5 cellular contexts compared by ENCODE assay signal in genomic region chr7:2269054-2269453, GRCh38. TPM values are rescaled to one million over a fixed set of nuclear protein-coding genes. Genes with fewer than 3 reads are reported as not detected.
DNase-seq lines count a peak whose midpoint lies in the region; ATAC-seq and TF ChIP-seq lines count a peak whose summit lies in the region.
"Not testable (repeated sequence)": the region's sequence is repeated elsewhere in the genome, so short reads cannot be mapped to it uniquely, and the experiment has no call there.

No MANE protein-coding gene starts in this region.

- not testable (repeated sequence) for H3K27ac Mint-ChIP-seq in GM23338
- peak overlapping the region; percentile 78 for H3K27ac Mint-ChIP-seq in neural crest cell (ENCODE audit: unreplicated experiment)

- not testable (repeated sequence) for H3K27me3 ChIP-seq in GM23338 (ENCODE audit: insufficient read depth); PC-9 (ENCODE audit: insufficient read depth, low read depth); WERI-Rb-1 (ENCODE audit: insufficient read depth, low read depth, severe bottlenecking)

- TF ChIP-seq CTCF in GM23338 (conservative IDR thresholded peaks at IDR 0.05; ENCODE audit: low read depth in 2 of 2); PC-9 (conservative IDR thresholded peaks at IDR 0.05); WERI-Rb-1 (IDR thresholded peaks at IDR 0.05; ENCODE audit: low read depth, low read length); neural crest cell (conservative IDR thresholded peaks at IDR 0.05): not testable (repeated sequence)

- H3K27ac ChIP-seq in GM23338 (ENCODE audit: low read depth) (peak overlapping the region; percentile 81; the same call in 1 of the 2 replicates), PC-9 (peak overlapping the region; percentile 78; the same call in 1 of the 2 replicates), WERI-Rb-1 (peak overlapping the region; percentile 73), epithelial cell of prostate (peak overlapping the region; percentile 17)

- H3K4me1 Mint-ChIP-seq in GM23338, result not testable (repeated sequence)
- peaks cover 14% of the 10 kb centered on the region for H3K4me1 Mint-ChIP-seq in neural crest cell

- not testable (repeated sequence) for H3K9me2 ChIP-seq in GM23338 (ENCODE audit: insufficient read depth); PC-9 (ENCODE audit: insufficient read depth)

- H3K9me3 Mint-ChIP-seq in GM23338, result peaks cover 11% of the 10 kb centered on the region
- H3K9me3 Mint-ChIP-seq in neural crest cell, result not testable (repeated sequence)

- not testable (repeated sequence) for H3K36me3 ChIP-seq in GM23338 (ENCODE audit: insufficient read depth); PC-9 (ENCODE audit: low read depth)
- peaks cover 14% of the 10 kb centered on the region for H3K36me3 ChIP-seq in WERI-Rb-1

- BruUV-seq in PC-9 (replicated peaks; lab: Mats Ljungman, UMichigan), result not testable (repeated sequence)

- H4K20me1 ChIP-seq in GM23338 (replicated peaks; ENCODE audit: insufficient read depth); PC-9 (ENCODE audit: insufficient read depth): not testable (repeated sequence)

- H3K9me3 ChIP-seq in PC-9 (ENCODE audit: insufficient read depth, low read depth); WERI-Rb-1 (ENCODE audit: severe bottlenecking): not testable (repeated sequence)

- not testable (repeated sequence) for H3K4me3 ChIP-seq in GM23338; PC-9; WERI-Rb-1 (ENCODE audit: low read depth, low read length)

- peaks cover 14% of the 10 kb centered on the region; the same call in 1 of the 2 replicates for H3K4me1 ChIP-seq in GM23338 (ENCODE audit: insufficient read depth)
- peaks cover 41% of the 10 kb centered on the region for H3K4me1 ChIP-seq in PC-9 (replicated peaks; ENCODE audit: insufficient read depth)

- POLR2A ChIA-PET in PC-9 (lab: Charles Lee; ENCODE audit: unreplicated experiment), result not testable (repeated sequence)

- not testable (repeated sequence) for H3F3A ChIP-seq in GM23338 (replicated peaks; ENCODE audit: low read depth)
- H3F3A ChIP-seq in PC-9 (ENCODE audit: insufficient read depth, low read depth), result peaks cover 38% of the 10 kb centered on the region

- CTCF ChIA-PET in PC-9 (lab: Charles Lee), result interaction anchor here (0.6 kb wide), 1 partner anchor 45 kb away, joined by 4 read pairs; no protein-coding TSS in a partner anchor

- H3K79me2 ChIP-seq in GM23338 (replicated peaks; ENCODE audit: insufficient read depth); PC-9 (ENCODE audit: low read depth): not testable (repeated sequence)

- H3K4me3 Mint-ChIP-seq in GM23338, result not testable (repeated sequence)
- H3K4me3 Mint-ChIP-seq in neural crest cell, result peak overlapping the region; percentile 38

- H3K27me3 Mint-ChIP-seq in GM23338 (ENCODE audit: insufficient read depth, low read depth, poor library complexity); neural crest cell (ENCODE audit: low read depth): not testable (repeated sequence)

- intact Hi-C loops in PC-9 (cut with micrococcal nuclease; ENCODE audit: unreplicated experiment), result not testable (repeated sequence)

- DNase-seq in GM23338 (ENCODE audit: low spot score); WERI-Rb-1; epithelial cell of prostate (ENCODE audit: low read depth, low spot score); neural crest cell (ENCODE audit: low read depth, low spot score): not testable (repeated sequence)
- DNase-seq in PC-9, result peak in 1 of 2 experiments; percentile 44

- H3K4me2 ChIP-seq in GM23338, PC-9: not testable (repeated sequence)

- H3K36me3 Mint-ChIP-seq in GM23338 (ENCODE audit: low read depth) (peaks cover 38% of the 10 kb centered on the region), neural crest cell (ENCODE audit: low read depth) (peaks cover 13% of the 10 kb centered on the region)

- not testable (repeated sequence) for ATAC-seq in GM23338

- H2AFZ ChIP-seq in GM23338, PC-9: not testable (repeated sequence)

RNA-seq across cellular contexts. Expression of gene NUDT1, which starts 27.0 kb away (rescaled TPM):
- total RNA-seq in GM23338 (2014; rRNA removed; shearing (Covaris generic)), result 54.5 and 66.8 TPM in 2 replicates
- 151 and 163 TPM in 2 replicates for polyA plus RNA-seq in GM23338 (2016; fragmentation: Nextera tagmentation; extraction: Ambion mirVana)
- total RNA-seq in PC-9 (2021) (63.9 and 73.3 TPM in 2 replicates), neural crest cell (54.9 and 60.2 TPM in 2 replicates)

RNA-seq across cellular contexts. Expression of gene MRM2, which starts 27.0 kb away (rescaled TPM):
- total RNA-seq in GM23338 (2014; rRNA removed; shearing (Covaris generic)), result 25.3 and 30.0 TPM in 2 replicates
- polyA plus RNA-seq in GM23338 (2016; fragmentation: Nextera tagmentation; extraction: Ambion mirVana), result 37.8 and 41.1 TPM in 2 replicates
- 36.8 and 40.9 TPM in 2 replicates for total RNA-seq in PC-9 (2021)
- total RNA-seq in neural crest cell, result 45.1 and 48.5 TPM in 2 replicates

RNA-seq across cellular contexts. Expression of gene MAD1L1, which starts 36.3 kb away (rescaled TPM):
- total RNA-seq in GM23338 (2014; rRNA removed; shearing (Covaris generic)), result 59.3 and 87.1 TPM in 2 replicates
- 40.3 and 42.9 TPM in 2 replicates for polyA plus RNA-seq in GM23338 (2016; fragmentation: Nextera tagmentation; extraction: Ambion mirVana)
- total RNA-seq in PC-9 (2021) (50.8 and 68.7 TPM in 2 replicates), neural crest cell (49.7 and 53.8 TPM in 2 replicates)

RNA-seq across cellular contexts. Expression of gene SNX8, which starts 45.2 kb away (rescaled TPM):
- 15.6 and 44.3 TPM in 2 replicates for total RNA-seq in GM23338 (2014; rRNA removed; shearing (Covaris generic))
- polyA plus RNA-seq in GM23338 (2016; fragmentation: Nextera tagmentation; extraction: Ambion mirVana), result 49.1 and 50.9 TPM in 2 replicates
- total RNA-seq in PC-9 (2021) (73.9 and 102 TPM in 2 replicates), neural crest cell (30.4 and 31.8 TPM in 2 replicates)

Comparison
In these comparisons a context has a peak if more than half of its experiments do, and no peak if none do; other contexts are left out.
1. H3K27ac ChIP-seq: peak in every context shown above with its lines; median percentile 81 in GM23338; 78 in PC-9; 73 in WERI-Rb-1; 17 in epithelial cell of prostate.